In the genomic region with DNA sequence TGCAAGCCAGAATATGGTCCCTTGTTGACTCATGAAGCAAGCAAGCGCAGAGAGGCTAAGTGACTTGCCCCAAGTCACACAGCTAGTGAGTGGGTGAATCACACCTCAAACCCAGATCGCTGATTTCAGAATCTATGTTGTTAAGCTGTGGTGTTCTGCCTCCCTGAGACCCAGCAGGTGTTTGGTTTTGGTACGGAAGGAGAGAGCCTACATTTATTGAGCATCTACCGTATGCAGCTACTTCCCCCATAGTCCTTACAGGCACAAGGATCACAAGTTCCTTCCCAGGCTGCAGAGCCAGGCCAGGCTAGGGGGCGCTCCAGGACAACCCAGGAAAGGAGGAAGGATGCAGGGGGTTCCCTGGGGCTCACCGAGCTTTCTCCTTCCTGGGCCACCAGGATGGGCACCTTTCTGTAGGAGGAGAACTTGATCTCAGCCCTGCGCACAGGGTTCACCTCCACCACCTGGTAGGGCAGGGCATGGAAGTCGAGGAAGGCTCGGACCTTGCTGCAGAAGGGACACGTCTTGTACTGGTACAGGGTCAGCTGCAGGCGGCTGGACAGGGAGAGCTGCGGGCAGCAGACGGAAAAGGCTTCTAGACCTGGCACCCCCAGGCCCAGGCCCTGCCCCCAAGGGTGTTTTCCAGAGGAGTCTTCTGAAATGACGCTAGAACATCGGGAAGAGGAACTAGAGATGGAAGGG, we compare ENCODE assay signal across 1 cellular context.
TF ChIP-seq lines count a peak whose summit lies in the region.

No MANE protein-coding gene starts in this region.

TF ChIP-seq in H1, 55 proteins besides CTCF, POLR2A, EP300 and RAD21:
- TF ChIP-seq TBP (IDR thresholded peaks at IDR 0.05; ENCODE audit: low read depth, low read length), result no peak
- TF ChIP-seq KDM1A (IDR thresholded peaks at IDR 0.05; ENCODE audit: borderline replicate concordance, low read length), result peak; percentile 11; the same call in 1 of the 2 replicates
- TF ChIP-seq GABPA (IDR thresholded peaks at IDR 0.05; ENCODE audit: borderline replicate concordance, insufficient read depth, low read length), result peak; percentile 67; the same call in 1 of the 2 replicates
- no peak for TF ChIP-seq SUZ12 (IDR thresholded peaks at IDR 0.05; ENCODE audit: low read length)
- no peak for TF ChIP-seq SIN3A (conservative IDR thresholded peaks at IDR 0.05 in 1 of 2, IDR thresholded peaks at IDR 0.05 in 1 of 2; ENCODE audit: low read depth in 1 of 2, low read length in 2 of 2)
- no peak for TF ChIP-seq NANOG (IDR thresholded peaks at IDR 0.05; ENCODE audit: insufficient read depth, low read depth, low read length, poor library complexity, severe bottlenecking)
- no peak for TF ChIP-seq CHD1 (IDR thresholded peaks at IDR 0.05; ENCODE audit: low read depth, low read length)
- TF ChIP-seq POLR2AphosphoS5 (IDR thresholded peaks at IDR 0.05; ENCODE audit: low read depth, low read length), result 0 out of 2 replicates have a peak, but pooled peaks have one; percentile 24
TF ChIP-seq in H1: peak in this region for 3.
